In genomic region chr21:45818904-45819285, GRCh38 we compare ENCODE assay signal across 9 cellular contexts.
A peak's percentile ranks its signal among the peaks of the same experiment; 100 is the strongest.
DNase-seq lines count a peak whose midpoint lies in the region; ATAC-seq and TF ChIP-seq lines count a peak whose summit lies in the region.
"Had no signal": no experiment of that assay in that cellular context is flagged by ENCODE, and none has a peak within 500 bp of the region (broad histone marks: within the 10 kb centered on the region; RNA-seq: fewer than 3 reads in every experiment).

No MANE protein-coding gene starts in this region.

- POLR2A ChIA-PET in activated CD8-positive, alpha-beta T cell treated with anti-CD3 and anti-CD28 coated beads for 36 hours (lab: Charles Lee): interaction anchor here (1.2 to 2.7 kb wide), 4 partner anchors 50 to 348 kb away, joined by 3 to 10 read pairs (median 3); no protein-coding TSS in a partner anchor

- H3K36me3 ChIP-seq in stomach: no peaks in the 10 kb centered on the region
- H3K36me3 ChIP-seq: breast epithelium had no signal

- no peak overlapping the region for H3K27ac ChIP-seq in stomach
- H3K27ac ChIP-seq: breast epithelium had no signal

- peak overlapping the region; percentile 95 for H3K27ac Mint-ChIP-seq in activated CD8-positive, alpha-beta T cell treated with anti-CD3 and anti-CD28 coated beads for 36 hours

- H3K4me3 ChIP-seq in fibroblast of the aortic adventitia (ENCODE audit: low read depth, low read length) (no peak overlapping the region), stomach (no peak overlapping the region)
- H3K4me3 ChIP-seq: breast epithelium had no signal

- intact Hi-C loops in activated CD8-positive, alpha-beta T cell treated with anti-CD3 and anti-CD28 coated beads for 36 hours (cut with micrococcal nuclease): loop anchor here (2.0 to 5.0 kb wide), 2 partner anchors 50 to 267 kb away; no protein-coding TSS in a partner anchor
- intact Hi-C loops in stomach (cut with DNase I; ENCODE audit: low total_unique reads): no loop called here

- DNase-seq in A172 (ENCODE audit: low spot score) (peak; percentile 80), fibroblast of the aortic adventitia (ENCODE audit: low read depth) (peak; percentile 60), stomach (no peak), OCI-M2 (lab: John Stamatoyannopoulos, UW; ENCODE audit: unreplicated experiment) (no peak)
- DNase-seq in activated CD8-positive, alpha-beta T cell treated with anti-CD3 and anti-CD28 coated beads for 36 hours: peak; percentile 95
- DNase-seq in stimulated activated CD8-positive, alpha-beta memory T cell treated with anti-CD3 and anti-CD28 coated beads, Interleukin-7, amount 100 ng/mL, for 48 hours (ENCODE audit: extremely low read depth in 1 of 2, low read depth in 1 of 2): peak; percentile 65 to 86

- peak overlapping the region; percentile 51 for H3K4me3 Mint-ChIP-seq in activated CD8-positive, alpha-beta T cell treated with anti-CD3 and anti-CD28 coated beads for 36 hours

- no peak for TF ChIP-seq POLR2A in stomach (IDR thresholded peaks at IDR 0.05)

- ATAC-seq in HG03520 (IDR thresholded peaks at IDR 0.05; ENCODE audit: unreplicated experiment) (peak; percentile 53), HG02623 (IDR thresholded peaks at IDR 0.05; ENCODE audit: unreplicated experiment) (no peak)
- ATAC-seq in activated CD8-positive, alpha-beta T cell treated with anti-CD3 and anti-CD28 coated beads for 36 hours: peak; percentile 85

- TF ChIP-seq EP300 in stomach (IDR thresholded peaks at IDR 0.05): no peak

- H3K4me1 Mint-ChIP-seq in activated CD8-positive, alpha-beta T cell treated with anti-CD3 and anti-CD28 coated beads for 36 hours (ENCODE audit: low read depth): peaks cover 37% of the 10 kb centered on the region

- CTCF ChIA-PET in activated CD8-positive, alpha-beta T cell treated with anti-CD3 and anti-CD28 coated beads for 36 hours (lab: Charles Lee): interaction anchor here (1.3 to 2.3 kb wide), 8 partner anchors 52 to 678 kb away, joined by 3 to 7 read pairs (median 4); no protein-coding TSS in a partner anchor

- H3K9me3 Mint-ChIP-seq in activated CD8-positive, alpha-beta T cell treated with anti-CD3 and anti-CD28 coated beads for 36 hours: no peaks in the 10 kb centered on the region

- 47 to 57% (median 49%) methylated on average over 8 of the region's 8 CpGs for WGBS in stomach, 5 donors

- peaks cover 5% of the 10 kb centered on the region for H3K27me3 Mint-ChIP-seq in activated CD8-positive, alpha-beta T cell treated with anti-CD3 and anti-CD28 coated beads for 36 hours

- no peak for TF ChIP-seq CTCF in activated CD8-positive, alpha-beta T cell treated with anti-CD3 and anti-CD28 coated beads for 36 hours (IDR thresholded peaks at IDR 0.05)
- peak; percentile 13 for TF ChIP-seq CTCF in fibroblast of the aortic adventitia (IDR thresholded peaks at IDR 0.05; ENCODE audit: insufficient read depth, low read length)
- TF ChIP-seq CTCF in stomach (IDR thresholded peaks at IDR 0.05): no peak

- H3K36me3 Mint-ChIP-seq in activated CD8-positive, alpha-beta T cell treated with anti-CD3 and anti-CD28 coated beads for 36 hours (ENCODE audit: low read depth): no peaks in the 10 kb centered on the region

- H3K27me3 ChIP-seq in stomach: peaks cover 0 to 30% (median 0%) of the 10 kb centered on the region in 3 donors

- no peaks in the 10 kb centered on the region for H3K9me3 ChIP-seq in stomach
- H3K9me3 ChIP-seq: breast epithelium had no signal

- peaks cover 0 to 20% (median 3%) of the 10 kb centered on the region in 4 donors for H3K4me1 ChIP-seq in stomach
- H3K4me1 ChIP-seq: breast epithelium had no signal

Comparison
In these comparisons a context has a peak if more than half of its experiments do, and no peak if none do; other contexts are left out.
1. DNase-seq: peak in A172 (single experiment), activated CD8-positive, alpha-beta T cell treated with anti-CD3 and anti-CD28 coated beads for 36 hours (single experiment), fibroblast of the aortic adventitia (single experiment) and stimulated activated CD8-positive, alpha-beta memory T cell treated with anti-CD3 and anti-CD28 coated beads, Interleukin-7, amount 100 ng/mL, for 48 hours (2 of 2); none in stomach (single experiment) and OCI-M2 (single experiment).